ENCODE assay signal across 19 cellular contexts in genomic region chr9:16496908-16497307, GRCh38.
"Had no signal": no experiment of that assay in that cellular context is flagged by ENCODE, and none has a peak within 500 bp of the region (broad histone marks: within the 10 kb centered on the region; RNA-seq: fewer than 3 reads in every experiment).

No MANE protein-coding gene starts in this region.

- H3K4me3 ChIP-seq: esophagus squamous epithelium, left ventricle myocardium inferior, suprapubic skin had no signal

- H3K4me1 Mint-ChIP-seq: activated CD4-positive, alpha-beta T cell treated with anti-CD3 and anti-CD28 coated beads, Interleukin-2, amount 10 ng/mL, durations not matched to agents 7 days and 5 days; stimulated activated naive CD8-positive, alpha-beta T cell treated with anti-CD3 and anti-CD28 coated beads, Interleukin-15, amount 100 ng/mL, for 72 hours had no signal

- H3K27ac ChIP-seq: esophagus squamous epithelium, left ventricle myocardium inferior, suprapubic skin had no signal

- H3K4me3 Mint-ChIP-seq: activated CD4-positive, alpha-beta T cell treated with anti-CD3 and anti-CD28 coated beads, Interleukin-2, amount 10 ng/mL, durations not matched to agents 7 days and 5 days; activated CD8-positive, alpha-beta T cell treated with anti-CD3 and anti-CD28 coated beads, Interleukin-2, amount 10 ng/mL, durations not matched to agents 7 days and 5 days; activated naive CD4-positive, alpha-beta T cell treated with anti-CD3 and anti-CD28 coated beads for 36 hours; activated T-cell treated with anti-CD3 and anti-CD28 coated beads, Interleukin-2, amount 50 U/mL, for 24 hours; immature natural killer cell; nephron progenitor cell; stimulated activated naive CD8-positive, alpha-beta T cell treated with anti-CD3 and anti-CD28 coated beads, Interleukin-15, amount 100 ng/mL, for 72 hours had no signal

- H3K27me3 Mint-ChIP-seq: activated CD4-positive, alpha-beta T cell treated with anti-CD3 and anti-CD28 coated beads, Interleukin-2, amount 10 ng/mL, durations not matched to agents 7 days and 5 days; activated T-cell treated with anti-CD3 and anti-CD28 coated beads, Interleukin-2, amount 50 U/mL, for 24 hours; stimulated activated naive CD8-positive, alpha-beta T cell treated with anti-CD3 and anti-CD28 coated beads, Interleukin-15, amount 100 ng/mL, for 72 hours had no signal

- H3K27me3 ChIP-seq: esophagus squamous epithelium, suprapubic skin had no signal

- FAIRE-seq: endothelial cell of umbilical vein had no signal

- H3K4me1 ChIP-seq: esophagus squamous epithelium, left ventricle myocardium inferior, suprapubic skin had no signal

- H3K27ac Mint-ChIP-seq: activated CD4-positive, alpha-beta T cell treated with anti-CD3 and anti-CD28 coated beads, Interleukin-2, amount 10 ng/mL, durations not matched to agents 7 days and 5 days; activated CD8-positive, alpha-beta T cell treated with anti-CD3 and anti-CD28 coated beads, Interleukin-2, amount 10 ng/mL, durations not matched to agents 7 days and 5 days; activated naive CD4-positive, alpha-beta T cell treated with anti-CD3 and anti-CD28 coated beads for 36 hours; activated T-cell treated with anti-CD3 and anti-CD28 coated beads, Interleukin-2, amount 50 U/mL, for 24 hours; activated T-helper 2 cell treated with anti-CD3 and anti-CD28 coated beads, Interferon-gamma antibody, Interleukin-2, Interleukin-4, amounts not matched to agents 10 μg/mL and 5 μg/mL and 100 μg/mL, durations not matched to agents 14 hours and 24 hours and 36 hours; immature natural killer cell; nephron progenitor cell; stimulated activated naive CD8-positive, alpha-beta T cell treated with anti-CD3 and anti-CD28 coated beads, Interleukin-15, amount 100 ng/mL, for 72 hours had no signal

- H3K36me3 ChIP-seq: esophagus squamous epithelium, left ventricle myocardium inferior, suprapubic skin had no signal

- DNase-seq: activated CD4-positive, alpha-beta T cell treated with anti-CD3 and anti-CD28 coated beads, Interleukin-2, amount 10 ng/mL, durations not matched to agents 7 days and 5 days; activated CD8-positive, alpha-beta T cell treated with anti-CD3 and anti-CD28 coated beads, Interleukin-2, amount 10 ng/mL, durations not matched to agents 7 days and 5 days; activated naive CD4-positive, alpha-beta T cell treated with anti-CD3 and anti-CD28 coated beads for 36 hours; activated T-cell treated with anti-CD3 and anti-CD28 coated beads, Interleukin-2, amount 50 U/mL, for 24 hours; effector CD4-positive, alpha-beta T cell; esophagus squamous epithelium; immature natural killer cell; kidney glomerular epithelial cell; left ventricle myocardium inferior; mammary epithelial cell; nephron progenitor cell; stimulated activated CD4-positive, alpha-beta T cell treated with anti-CD3 and anti-CD28 coated beads, Interleukin-2, amount 100 ng/mL, for 24 hours; stimulated activated naive CD8-positive, alpha-beta T cell treated with anti-CD3 and anti-CD28 coated beads, Interleukin-15, amount 100 ng/mL, for 72 hours; T-helper 1 cell; T-helper 9 cell; trophoblast cell had no signal

- ATAC-seq: activated CD8-positive, alpha-beta T cell treated with anti-CD3 and anti-CD28 coated beads, Interleukin-2, amount 10 ng/mL, durations not matched to agents 7 days and 5 days; stimulated activated naive CD8-positive, alpha-beta T cell treated with anti-CD3 and anti-CD28 coated beads, Interleukin-15, amount 100 ng/mL, for 72 hours had no signal

- H3K9me3 ChIP-seq: esophagus squamous epithelium, left ventricle myocardium inferior, suprapubic skin had no signal

- H3K9me3 Mint-ChIP-seq: activated CD4-positive, alpha-beta T cell treated with anti-CD3 and anti-CD28 coated beads, Interleukin-2, amount 10 ng/mL, durations not matched to agents 7 days and 5 days; activated naive CD4-positive, alpha-beta T cell treated with anti-CD3 and anti-CD28 coated beads for 36 hours; immature natural killer cell had no signal
